25 cellular contexts compared by ENCODE assay signal in the genomic region with DNA sequence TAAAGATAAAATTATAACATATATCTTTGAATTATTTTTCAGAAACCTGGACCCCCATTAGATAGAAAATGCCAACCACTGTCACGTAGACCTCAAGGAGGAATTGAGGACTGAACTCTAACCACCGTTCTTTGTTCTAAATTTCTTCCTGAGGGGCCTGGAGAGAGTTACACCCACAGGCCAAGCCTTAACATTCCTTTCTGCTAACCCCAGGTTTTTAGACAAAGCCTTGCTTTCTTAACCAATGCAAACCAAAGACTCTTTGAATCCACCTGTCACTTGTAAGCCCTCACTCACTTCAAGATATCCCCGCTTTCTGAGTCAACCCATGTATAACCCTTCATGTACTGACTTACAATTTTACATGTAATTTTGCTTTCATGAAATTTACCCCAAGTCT.
"Had no signal": no experiment of that assay in that cellular context is flagged by ENCODE, and none has a peak within 500 bp of the region (broad histone marks: within the 10 kb centered on the region; RNA-seq: fewer than 3 reads in every experiment).

No MANE protein-coding gene starts in this region.

- H3K9me3 ChIP-seq: body of pancreas, prostate gland, right atrium auricular region, stomach, transverse colon had no signal

- H3K9me3 Mint-ChIP-seq: activated naive CD4-positive, alpha-beta T cell treated with anti-CD3 and anti-CD28 coated beads for 36 hours; activated naive CD8-positive, alpha-beta T cell treated with anti-CD3 and anti-CD28 coated beads, Interleukin-2, amount 50 U/mL, for 24 hours; nephron progenitor cell had no signal

- H3K4me3 ChIP-seq: body of pancreas, cardiac muscle cell, hepatocyte, prostate gland, right atrium auricular region, stomach, transverse colon had no signal

- H3K4me2 ChIP-seq: hepatocyte had no signal

- H3K27ac ChIP-seq: body of pancreas, cardiac muscle cell, hepatocyte, prostate gland, right atrium auricular region, stomach, transverse colon had no signal

- H2AFZ ChIP-seq: hepatocyte had no signal

- ATAC-seq: activated CD4-positive, alpha-beta T cell treated with anti-CD3 and anti-CD28 coated beads for 36 hours; activated naive CD8-positive, alpha-beta T cell treated with anti-CD3 and anti-CD28 coated beads, Interleukin-2, amount 50 U/mL, for 24 hours; body of pancreas; esophagus mucosa; left colon; stimulated activated memory B cell treated with anti-CD40 and anti-IgM and Interleukin-4, amounts not matched to agents 10 μg/mL and 1 μg/mL and 100 μg/mL, for 72 hours had no signal

- H3K4me1 Mint-ChIP-seq: activated B cell treated with CpG ODN at 0.5 μM for 24 hours; activated CD4-positive, alpha-beta T cell treated with anti-CD3 and anti-CD28 coated beads for 36 hours; activated naive CD8-positive, alpha-beta T cell treated with anti-CD3 and anti-CD28 coated beads, Interleukin-2, amount 50 U/mL, for 24 hours; memory B cell; nephron progenitor cell; stimulated activated memory B cell treated with anti-CD40 and anti-IgM and Interleukin-4, amounts not matched to agents 10 μg/mL and 1 μg/mL and 100 μg/mL, for 72 hours had no signal

- H3K27ac Mint-ChIP-seq: activated B cell treated with CpG ODN at 0.5 μM for 24 hours; activated CD4-positive, alpha-beta memory T cell treated with anti-CD3 and anti-CD28 coated beads for 36 hours; activated CD4-positive, alpha-beta T cell treated with anti-CD3 and anti-CD28 coated beads for 36 hours; activated naive CD4-positive, alpha-beta T cell treated with anti-CD3 and anti-CD28 coated beads for 36 hours; activated naive CD8-positive, alpha-beta T cell treated with anti-CD3 and anti-CD28 coated beads, Interleukin-2, amount 50 U/mL, for 24 hours; memory B cell; nephron progenitor cell; stimulated activated memory B cell treated with anti-CD40 and anti-IgM and Interleukin-4, amounts not matched to agents 10 μg/mL and 1 μg/mL and 100 μg/mL, for 72 hours; T-helper 1 cell treated with Interleukin-12 subunit alpha and Interleukin-12 subunit beta and Interleukin-4 antibody, amounts not matched to agents 30 μg/mL and 1 μg/mL, for 36 hours had no signal

- DNase-seq: activated B cell treated with CpG ODN at 0.5 μM for 24 hours; activated CD4-positive, alpha-beta memory T cell treated with anti-CD3 and anti-CD28 coated beads for 36 hours; activated CD4-positive, alpha-beta T cell treated with anti-CD3 and anti-CD28 coated beads for 36 hours; activated naive CD4-positive, alpha-beta T cell treated with anti-CD3 and anti-CD28 coated beads for 36 hours; activated naive CD8-positive, alpha-beta T cell treated with anti-CD3 and anti-CD28 coated beads, Interleukin-2, amount 50 U/mL, for 24 hours; activated T-cell treated with anti-CD3 and anti-CD28 coated beads, Interleukin-2, amount 50 U/mL, for 48 hours; body of pancreas; effector CD4-positive, alpha-beta T cell; foreskin melanocyte; glutamatergic neuron; islet precursor cell; left colon; nephron progenitor cell; stimulated activated CD4-positive, alpha-beta T cell treated with anti-CD3 and anti-CD28 coated beads, Interleukin-1b, Interleukin-23, amount 100 ng/mL, for 48 hours; stomach; T1000; transverse colon had no signal

- H3K36me3 ChIP-seq: prostate gland had no signal

- H3K27me3 Mint-ChIP-seq: activated B cell treated with CpG ODN at 0.5 μM for 24 hours; activated CD4-positive, alpha-beta memory T cell treated with anti-CD3 and anti-CD28 coated beads for 36 hours; activated CD4-positive, alpha-beta T cell treated with anti-CD3 and anti-CD28 coated beads for 36 hours; activated naive CD8-positive, alpha-beta T cell treated with anti-CD3 and anti-CD28 coated beads, Interleukin-2, amount 50 U/mL, for 24 hours; memory B cell; stimulated activated memory B cell treated with anti-CD40 and anti-IgM and Interleukin-4, amounts not matched to agents 10 μg/mL and 1 μg/mL and 100 μg/mL, for 72 hours had no signal

- H3K4me3 Mint-ChIP-seq: activated B cell treated with CpG ODN at 0.5 μM for 24 hours; activated CD4-positive, alpha-beta memory T cell treated with anti-CD3 and anti-CD28 coated beads for 36 hours; activated CD4-positive, alpha-beta T cell treated with anti-CD3 and anti-CD28 coated beads for 36 hours; activated naive CD4-positive, alpha-beta T cell treated with anti-CD3 and anti-CD28 coated beads for 36 hours; activated naive CD8-positive, alpha-beta T cell treated with anti-CD3 and anti-CD28 coated beads, Interleukin-2, amount 50 U/mL, for 24 hours; memory B cell; nephron progenitor cell; stimulated activated memory B cell treated with anti-CD40 and anti-IgM and Interleukin-4, amounts not matched to agents 10 μg/mL and 1 μg/mL and 100 μg/mL, for 72 hours; T-helper 1 cell treated with Interleukin-12 subunit alpha and Interleukin-12 subunit beta and Interleukin-4 antibody, amounts not matched to agents 30 μg/mL and 1 μg/mL, for 36 hours had no signal

- H3K27me3 ChIP-seq: body of pancreas, cardiac muscle cell, hepatocyte, right atrium auricular region, stomach, transverse colon had no signal

- H3K4me1 ChIP-seq: body of pancreas, prostate gland, right atrium auricular region, stomach, transverse colon had no signal

- H3K79me2 ChIP-seq: hepatocyte had no signal
